Comparison of ENCODE assay signal across 9 cellular contexts in genomic region chr20:17849111-17849900, GRCh38.
A peak's percentile ranks its signal among the peaks of the same experiment; 100 is the strongest.
DNase-seq lines count a peak whose midpoint lies in the region; ATAC-seq and TF ChIP-seq lines count a peak whose summit lies in the region.
"Had no signal": no experiment of that assay in that cellular context is flagged by ENCODE, and none has a peak within 500 bp of the region (broad histone marks: within the 10 kb centered on the region; RNA-seq: fewer than 3 reads in every experiment).

No MANE protein-coding gene starts in this region.

- peaks cover 0 to 28% (median 18%) of the 10 kb centered on the region in 4 donors for H3K4me1 ChIP-seq in stomach

- H3K9me3 Mint-ChIP-seq in activated B cell treated with CpG ODN at 0.5 μM for 24 hours, result no peaks in the 10 kb centered on the region

- no peaks in the 10 kb centered on the region for H3K27me3 ChIP-seq in stomach

- H3K4me3 ChIP-seq in HFF-Myc (replicated peaks; ENCODE audit: low read depth, low read length) (peak overlapping the region; percentile 2), stomach (no peak overlapping the region)

- H3K27ac Mint-ChIP-seq in activated B cell treated with CpG ODN at 0.5 μM for 24 hours, result peak overlapping the region; percentile 27

- intact Hi-C loops in activated B cell treated with CpG ODN at 0.5 μM for 24 hours (cut with micrococcal nuclease) (no loop called here), left colon (cut with DNase I, micrococcal nuclease) (no loop called here), stomach (cut with DNase I; ENCODE audit: low total_unique reads) (no loop called here)

- H3K9me3 ChIP-seq in stomach, result no peaks in the 10 kb centered on the region

- H3K36me3 ChIP-seq in stomach, result no peaks in the 10 kb centered on the region

- CTCF ChIA-PET in activated B cell treated with CpG ODN at 0.5 μM for 24 hours (lab: Charles Lee), result interaction anchor here (1.2 kb wide), 1 partner anchor 167 kb away, joined by 3 read pairs; the partner anchor contains the start of gene RRBP1

- H3K27ac ChIP-seq in stomach, result peak overlapping the region; percentile 55 to 77 (median 69)

- H3K4me3 Mint-ChIP-seq in activated B cell treated with CpG ODN at 0.5 μM for 24 hours, result no peak overlapping the region

- H3K36me3 Mint-ChIP-seq in activated B cell treated with CpG ODN at 0.5 μM for 24 hours (ENCODE audit: low read depth), result no peaks in the 10 kb centered on the region

- no peak for DNase-seq in HFF-Myc (ENCODE audit: extremely low read depth, low read depth)
- DNase-seq in activated B cell treated with CpG ODN at 0.5 μM for 24 hours, result no peak
- DNase-seq in left colon, result no peak
- no peak for DNase-seq in stomach
- DNase-seq in pons (ENCODE audit: low spot score), result no peak
- no peak for DNase-seq in NCI-H2227 treated with DMSO at 0.1 percent for 48 hours (lab: John Stamatoyannopoulos, UW)
- DNase-seq in D341Med (ENCODE audit: low spot score), result no peak
- DNase-seq: glutamatergic neuron, occipital lobe had no signal

- H3K4me1 Mint-ChIP-seq in activated B cell treated with CpG ODN at 0.5 μM for 24 hours, result peaks cover 68% of the 10 kb centered on the region

- no peaks in the 10 kb centered on the region for H3K27me3 Mint-ChIP-seq in activated B cell treated with CpG ODN at 0.5 μM for 24 hours

- no peak for TF ChIP-seq CTCF in HFF-Myc (IDR thresholded peaks at IDR 0.05; ENCODE audit: low read depth, low read length, missing control alignments)
- TF ChIP-seq CTCF in activated B cell treated with CpG ODN at 0.5 μM for 24 hours (IDR thresholded peaks at IDR 0.05), result no peak
- no peak for TF ChIP-seq CTCF in stomach (IDR thresholded peaks at IDR 0.05)

- 79 to 92% (median 88%) methylated on average over 4 to 6 of the region's 6 CpGs for WGBS in stomach, 5 donors

- POLR2A ChIA-PET in activated B cell treated with CpG ODN at 0.5 μM for 24 hours (lab: Charles Lee), result no interaction called here

- TF ChIP-seq EP300 in stomach (IDR thresholded peaks at IDR 0.05), result no peak

- ATAC-seq in activated B cell treated with CpG ODN at 0.5 μM for 24 hours (ENCODE audit: low read depth) (no peak), left colon (peak; percentile 7)

- TF ChIP-seq POLR2A in stomach (IDR thresholded peaks at IDR 0.05), result no peak
